In the genomic region with DNA sequence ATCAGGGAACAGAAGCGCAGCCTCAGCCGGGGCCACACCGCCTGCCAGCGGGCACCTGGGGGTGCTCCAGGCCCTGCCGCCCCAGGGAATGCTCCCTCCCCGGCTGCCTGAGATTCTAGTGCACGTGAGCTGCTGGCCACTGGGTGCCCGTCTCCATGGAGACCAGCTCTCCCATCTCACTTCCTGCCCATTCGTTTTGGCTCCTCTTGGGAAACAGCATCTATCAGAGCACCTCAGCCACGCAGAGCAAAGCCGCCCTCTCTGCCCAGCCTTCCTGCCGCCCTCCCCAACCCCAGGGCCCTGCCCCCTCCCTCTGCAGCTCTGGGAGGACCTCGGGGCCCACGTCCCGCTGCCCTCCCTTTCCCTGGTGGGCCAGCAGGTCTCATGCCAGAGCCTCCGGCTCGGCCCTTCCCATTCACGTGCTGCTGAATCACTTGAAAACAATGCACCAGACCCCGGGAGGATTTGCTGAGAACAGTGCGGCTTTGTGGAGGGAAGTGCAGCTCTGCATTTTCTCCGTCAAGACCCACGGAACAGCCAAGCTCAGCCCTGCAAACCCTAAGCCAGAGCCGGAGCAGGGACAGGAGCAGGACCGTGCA, we compare ENCODE assay signal across 8 cellular contexts. TPM values are rescaled to one million over a fixed set of nuclear protein-coding genes. Genes with fewer than 3 reads are reported as not detected.
DNase-seq lines count a peak whose midpoint lies in the region; ATAC-seq and TF ChIP-seq lines count a peak whose summit lies in the region.

No MANE protein-coding gene starts in this region.

- peak; percentile 22 for DNase-seq in DMS53 treated with DMSO at 0.1 percent for 48 hours (lab: John Stamatoyannopoulos, UW; ENCODE audit: unreplicated experiment)
- DNase-seq in NCI-H2107 (lab: John Stamatoyannopoulos, UW): peak; percentile 29
- DNase-seq in ascending aorta (ENCODE audit: low spot score in 2 of 2): peak; percentile 75 to 94
- peak; percentile 92 for DNase-seq in right atrium auricular region (ENCODE audit: low spot score)
- DNase-seq in trophoblast cell: peak; percentile 95 to 97
- no peak for DNase-seq in mesenteric fat pad (ENCODE audit: low spot score)

- H2BK12ac ChIP-seq in trophoblast cell (ENCODE audit: low read length): peak overlapping the region; percentile 90

- H2AFZ ChIP-seq in trophoblast cell (ENCODE audit: insufficient read depth, low read length, poor library complexity): peak overlapping the region; percentile 63

- H3K79me2 ChIP-seq in trophoblast cell (ENCODE audit: control insufficient read depth, insufficient read depth, low read length, poor library complexity): peaks cover 10% of the 10 kb centered on the region

- no peak overlapping the region for H2AK5ac ChIP-seq in trophoblast cell (ENCODE audit: low read length)

- H3K4me2 ChIP-seq in trophoblast cell (ENCODE audit: low read length): peak overlapping the region; percentile 49

- no peak overlapping the region for H3K23ac ChIP-seq in trophoblast cell (ENCODE audit: low read length)

- peak overlapping the region; percentile 37 for H4K12ac ChIP-seq in trophoblast cell (ENCODE audit: low read depth, low read length)

- no CpG with 5 or more reads among the region's 24 CpGs for WGBS in trophoblast cell (ENCODE audit: extremely low coverage, insufficient coverage, insufficient read length)

- H2BK5ac ChIP-seq in trophoblast cell (ENCODE audit: low read depth, low read length, poor library complexity): peak overlapping the region; percentile 91

- H3K4me3 ChIP-seq in ascending aorta: peak overlapping the region; percentile 33 to 59
- peak overlapping the region; percentile 16 to 36 for H3K4me3 ChIP-seq in right atrium auricular region
- H3K4me3 ChIP-seq in trophoblast cell (ENCODE audit: low read depth, low read length): no peak overlapping the region

- H3K36me3 ChIP-seq in ascending aorta: no peaks in the 10 kb centered on the region
- H3K36me3 ChIP-seq in right atrium auricular region: no peaks in the 10 kb centered on the region
- H3K36me3 ChIP-seq in trophoblast cell (ENCODE audit: control insufficient read depth in 1 of 2, insufficient read depth in 2 of 2, low read length in 2 of 2): peaks cover 2 to 3% of the 10 kb centered on the region in 2 experiments

- H3K14ac ChIP-seq in trophoblast cell (ENCODE audit: low read length): peak overlapping the region; percentile 83

- H3K4me1 ChIP-seq in ascending aorta (peaks cover 24 to 58% of the 10 kb centered on the region in 2 donors), right atrium auricular region (peaks cover 0 to 80% of the 10 kb centered on the region in 2 donors), trophoblast cell (ENCODE audit: control insufficient read depth in 1 of 2, insufficient read depth in 2 of 2, low read length in 2 of 2) (peaks cover 27% of the 10 kb centered on the region in 2 experiments)

- peak overlapping the region; percentile 90 to 97 for H3K27ac ChIP-seq in ascending aorta
- H3K27ac ChIP-seq in right atrium auricular region: peak overlapping the region; percentile 92 to 97
- peak overlapping the region; percentile 96 for H3K27ac ChIP-seq in trophoblast cell (ENCODE audit: low read depth, low read length)

- H3K4ac ChIP-seq in trophoblast cell (ENCODE audit: low read depth, low read length): peak overlapping the region; percentile 71

- H3K9me3 ChIP-seq in ascending aorta: no peaks in the 10 kb centered on the region
- H3K9me3 ChIP-seq in right atrium auricular region: no peaks in the 10 kb centered on the region
- peaks cover 2% of the 10 kb centered on the region for H3K9me3 ChIP-seq in trophoblast cell (ENCODE audit: insufficient read depth, low read depth, low read length)

- H3K27me3 ChIP-seq in ascending aorta (no peaks in the 10 kb centered on the region), right atrium auricular region (no peaks in the 10 kb centered on the region), trophoblast cell (ENCODE audit: insufficient read depth, low read length) (no peaks in the 10 kb centered on the region)

- H3K79me1 ChIP-seq in trophoblast cell (ENCODE audit: low read length): peaks cover 27% of the 10 kb centered on the region

- peak overlapping the region; percentile 78 for H4K8ac ChIP-seq in trophoblast cell (ENCODE audit: low read depth, low read length)

- no peak for ATAC-seq in HG03039 (IDR thresholded peaks at IDR 0.05; ENCODE audit: unreplicated experiment)
- no peak for ATAC-seq in HG03045 (IDR thresholded peaks at IDR 0.05; ENCODE audit: unreplicated experiment)

- intact Hi-C loops in ascending aorta (cut with DNase I): loop anchor here (1.0 to 5.0 kb wide), 5 partner anchors 21 to 89 kb away; partner anchors contain the start of genes TIMP2 and USP36

- H3K9ac ChIP-seq in trophoblast cell (ENCODE audit: low read length): no peak overlapping the region

- H2BK120ac ChIP-seq in trophoblast cell (ENCODE audit: insufficient read depth, low read length, poor library complexity): peak overlapping the region; percentile 86

- peak overlapping the region; percentile 85 for H3K18ac ChIP-seq in trophoblast cell (ENCODE audit: low read length)

- TF ChIP-seq CTCF in ascending aorta (IDR thresholded peaks at IDR 0.05): peak in 1 of 3 experiments; percentile 9
- peak in 1 of 2 donors; percentile 27 for TF ChIP-seq CTCF in right atrium auricular region (IDR thresholded peaks at IDR 0.05)

- H4K91ac ChIP-seq in trophoblast cell (ENCODE audit: low read depth, low read length): peak overlapping the region; percentile 94

RNA-seq across cellular contexts. Expression of gene CEP295NL, which starts 19.4 kb away (rescaled TPM):
- total RNA-seq in ascending aorta (10.7 TPM), right atrium auricular region (1 to 10 TPM in 1 of 2 donors, under 1 TPM in 1; 0.83 to 1.1 TPM), mesenteric fat pad (6.5 TPM)
- 0.18 and 0.19 TPM in 2 replicates for polyA plus RNA-seq in trophoblast cell (2013)

RNA-seq across cellular contexts. Expression of gene TIMP2, which starts 41.6 kb away (rescaled TPM):
- total RNA-seq in ascending aorta (278 TPM), right atrium auricular region (100 to 1,000 TPM in 1 of 2 donors, 10 to 100 TPM in 1; 99.1 to 158 TPM), mesenteric fat pad (351 TPM)
- polyA plus RNA-seq in trophoblast cell (2013): 53.1 and 56.6 TPM in 2 replicates

RNA-seq across cellular contexts. Expression of gene USP36, which starts 43.0 kb away (rescaled TPM):
- total RNA-seq in ascending aorta: 111 TPM
- total RNA-seq in right atrium auricular region: 10 to 100 TPM; 15.4 to 18.1 TPM
- polyA plus RNA-seq in trophoblast cell (2013): 21.5 and 22.0 TPM in 2 replicates
- 93.9 TPM for total RNA-seq in mesenteric fat pad
